ENCODE assay signal across 8 cellular contexts in the genomic region with DNA sequence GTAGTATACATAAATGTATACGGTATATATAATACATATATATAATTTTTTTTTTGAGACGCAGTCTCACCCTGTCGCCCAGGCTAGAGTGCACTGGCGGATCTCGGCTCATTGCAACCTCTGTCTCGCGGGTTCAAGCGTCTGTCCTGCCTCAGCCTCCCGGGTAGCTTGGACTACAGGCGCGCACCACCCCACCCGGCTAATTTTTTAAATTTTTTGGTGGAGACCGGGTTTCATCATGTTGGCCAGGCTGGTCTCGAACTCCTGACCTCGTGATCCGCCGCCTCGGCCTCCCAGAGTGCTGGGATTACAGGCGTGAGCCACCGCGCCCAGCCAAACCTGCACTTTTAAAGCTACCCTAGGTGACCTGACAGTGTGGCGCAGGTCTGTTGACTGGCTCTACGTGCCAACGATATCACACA. TPM values are rescaled to one million over a fixed set of nuclear protein-coding genes. Genes with fewer than 3 reads are reported as not detected.
A peak's percentile ranks its signal among the peaks of the same experiment; 100 is the strongest.
DNase-seq lines count a peak whose midpoint lies in the region; ATAC-seq and TF ChIP-seq lines count a peak whose summit lies in the region.

No MANE protein-coding gene starts in this region.

- ATAC-seq in HG02970 (IDR thresholded peaks at IDR 0.05; ENCODE audit: low FRiP score, unreplicated experiment) (no peak), GM21786 (IDR thresholded peaks at IDR 0.05; ENCODE audit: unreplicated experiment) (no peak), HG02884 (IDR thresholded peaks at IDR 0.05; ENCODE audit: unreplicated experiment) (no peak)

- H3K9me2 ChIP-seq in Loucy (replicated peaks; ENCODE audit: low read depth, low read length), result no peaks in the 10 kb centered on the region

- 26 to 31% methylated on average over 19 to 23 of the region's 24 CpGs for WGBS in endodermal cell (ENCODE audit: insufficient coverage in 1 of 2, insufficient read length in 1 of 2), 2 experiments

- H3K27me3 ChIP-seq in Caco-2 (replicated peaks; ENCODE audit: control insufficient read depth, insufficient read depth, low read length) (no peaks in the 10 kb centered on the region), Loucy (ENCODE audit: insufficient read depth, low read length, poor library complexity, severe bottlenecking) (no peaks in the 10 kb centered on the region), endodermal cell (ENCODE audit: control insufficient read depth, insufficient read depth, low read length, poor library complexity, severe bottlenecking) (no peaks in the 10 kb centered on the region), neutrophil (no peaks in the 10 kb centered on the region)

- H3K9me3 ChIP-seq in Caco-2 (no peaks in the 10 kb centered on the region), Loucy (ENCODE audit: insufficient read depth, low read depth, low read length) (no peaks in the 10 kb centered on the region), endodermal cell (ENCODE audit: control insufficient read depth, low read length) (no peaks in the 10 kb centered on the region), neutrophil (no peaks in the 10 kb centered on the region)

- H3K79me2 ChIP-seq in Loucy (ENCODE audit: insufficient read depth, low read length), result peaks cover 25% of the 10 kb centered on the region; the same call in 1 of the 2 replicates

- H3K9me3 Mint-ChIP-seq in Caco-2 (ENCODE audit: unreplicated experiment), result no peaks in the 10 kb centered on the region
- H3K9me3 Mint-ChIP-seq in endodermal cell, result no peaks in the 10 kb centered on the region

- no peaks in the 10 kb centered on the region; the same call in 1 of the 2 replicates for H3K36me3 ChIP-seq in Caco-2 (ENCODE audit: control insufficient read depth, insufficient read depth, low read length)
- no peaks in the 10 kb centered on the region for H3K36me3 ChIP-seq in Loucy (ENCODE audit: insufficient read depth, low read length)
- peaks cover 5% of the 10 kb centered on the region for H3K36me3 ChIP-seq in endodermal cell (ENCODE audit: control insufficient read depth, insufficient read depth, low read length)
- H3K36me3 ChIP-seq in neutrophil, result peaks cover 25% of the 10 kb centered on the region

- TF ChIP-seq CTCF in Caco-2 (IDR thresholded peaks at IDR 0.05; ENCODE audit: insufficient read depth in 1 of 2, low read depth in 1 of 2, low read length in 1 of 2, severe bottlenecking in 1 of 2, unreplicated experiment in 1 of 2) (no peak), Loucy (conservative IDR thresholded peaks at IDR 0.05; ENCODE audit: low read length) (no peak), endodermal cell (conservative IDR thresholded peaks at IDR 0.05) (no peak), neutrophil (IDR thresholded peaks at IDR 0.05) (no peak)

- H3K4me2 ChIP-seq in Loucy (ENCODE audit: low read depth, low read length, poor library complexity, severe bottlenecking), result peak overlapping the region; percentile 71

- DNase-seq in Caco-2, result no peak
- no peak for DNase-seq in endodermal cell
- no peak for DNase-seq in EL

- H3K9ac ChIP-seq in Loucy (ENCODE audit: low read depth, low read length, poor library complexity, severe bottlenecking), result peak overlapping the region; percentile 79
- H3K9ac ChIP-seq in endodermal cell (ENCODE audit: extremely low read depth, low read length, poor library complexity, severe bottlenecking), result peak overlapping the region; percentile 81

- no peak overlapping the region for H2AFZ ChIP-seq in Loucy (ENCODE audit: low read length)

- CTCF ChIA-PET in Caco-2 (lab: Charles Lee), result interaction anchor here (0.9 kb wide), 1 partner anchor 96 kb away, joined by 3 read pairs; no protein-coding TSS in a partner anchor

- no peaks in the 10 kb centered on the region for H4K20me1 ChIP-seq in Loucy (ENCODE audit: insufficient read depth, low read length, poor library complexity, severe bottlenecking)

- H3F3A ChIP-seq in Loucy (ENCODE audit: low read depth), result no peaks in the 10 kb centered on the region

- peaks cover 12% of the 10 kb centered on the region for H3K36me3 Mint-ChIP-seq in Caco-2 (ENCODE audit: insufficient read depth, unreplicated experiment)
- peaks cover 14% of the 10 kb centered on the region for H3K36me3 Mint-ChIP-seq in endodermal cell (ENCODE audit: low read depth)

- H3K4me3 ChIP-seq in Caco-2 (ENCODE audit: low read depth, low read length) (peak overlapping the region; percentile 59), Loucy (ENCODE audit: low read length, poor library complexity, severe bottlenecking) (peak overlapping the region; percentile 84), endodermal cell (ENCODE audit: low read length) (peak overlapping the region; percentile 92), neutrophil (ENCODE audit: low read depth in 1 of 2, low read length in 1 of 2) (peak overlapping the region; percentile 65 to 84)

- H3K4me3 Mint-ChIP-seq in Caco-2 (ENCODE audit: unreplicated experiment) (peak overlapping the region; percentile 83), endodermal cell (peak overlapping the region; percentile 92)

- H3K27me3 Mint-ChIP-seq in Caco-2 (ENCODE audit: insufficient read depth, unreplicated experiment) (no peaks in the 10 kb centered on the region), endodermal cell (ENCODE audit: insufficient read depth) (no peaks in the 10 kb centered on the region)

- H3K4me1 Mint-ChIP-seq in Caco-2 (ENCODE audit: low read depth, unreplicated experiment) (no peaks in the 10 kb centered on the region), endodermal cell (peaks cover 4% of the 10 kb centered on the region)

- peak overlapping the region; percentile 87 for H3K27ac Mint-ChIP-seq in Caco-2 (ENCODE audit: unreplicated experiment)
- peak overlapping the region; percentile 97 for H3K27ac Mint-ChIP-seq in endodermal cell

- POLR2A ChIA-PET in Caco-2 (lab: Charles Lee), result no interaction called here

- intact Hi-C loops in Caco-2 (cut with micrococcal nuclease; ENCODE audit: unreplicated experiment), result no loop called here

- H3K27ac ChIP-seq in endodermal cell (ENCODE audit: low read depth, low read length), result peak overlapping the region; percentile 27
- peak overlapping the region; percentile 79 for H3K27ac ChIP-seq in neutrophil

- no TSS peak for BruUV-seq in Caco-2 (replicated peaks; lab: Mats Ljungman, UMichigan)

- H3K4me1 ChIP-seq in Caco-2 (no peaks in the 10 kb centered on the region), Loucy (ENCODE audit: insufficient read depth, low read length, poor library complexity, severe bottlenecking) (no peaks in the 10 kb centered on the region), endodermal cell (ENCODE audit: control insufficient read depth, insufficient read depth, low read length) (no peaks in the 10 kb centered on the region), neutrophil (ENCODE audit: control insufficient read depth in 1 of 2, insufficient read depth in 1 of 2, low read depth in 1 of 2, low read length in 1 of 2) (peaks cover 58 to 65% of the 10 kb centered on the region in 2 experiments)

RNA-seq across cellular contexts. Expression of gene PAM16, which starts 0.7 kb away (rescaled TPM):
- total RNA-seq in Caco-2 (2022) (74.1 and 76.5 TPM in 2 replicates), endodermal cell (10 to 100 TPM; 57.7 to 66.2 TPM)
- polyA plus RNA-seq in endodermal cell (2013, experiment 1 of 2), result 57.2 TPM
- polyA plus RNA-seq in endodermal cell (2013, experiment 2 of 2), result 62.4 TPM

RNA-seq across cellular contexts. Expression of gene VASN, which starts 21.3 kb away (rescaled TPM):
- total RNA-seq in Caco-2 (2022) (2.7 and 2.8 TPM in 2 replicates), endodermal cell (10 to 100 TPM; 10.4 to 12.1 TPM)
- polyA plus RNA-seq in endodermal cell (2013, experiment 1 of 2), result 11.5 TPM
- 11.6 TPM for polyA plus RNA-seq in endodermal cell (2013, experiment 2 of 2)

RNA-seq across cellular contexts. Expression of gene GLIS2, which starts 34.5 kb away (rescaled TPM):
- total RNA-seq in Caco-2 (2022), result 12.3 and 13.1 TPM in 2 replicates
- total RNA-seq in endodermal cell, result 10 to 100 TPM in 1 of 2 donors, 1 to 10 TPM in 1; 9.1 to 13.2 TPM
- 16.6 TPM for polyA plus RNA-seq in endodermal cell (2013, experiment 1 of 2)
- polyA plus RNA-seq in endodermal cell (2013, experiment 2 of 2), result 15.6 TPM
